1 cellular context compared by ENCODE assay signal in the genomic region with DNA sequence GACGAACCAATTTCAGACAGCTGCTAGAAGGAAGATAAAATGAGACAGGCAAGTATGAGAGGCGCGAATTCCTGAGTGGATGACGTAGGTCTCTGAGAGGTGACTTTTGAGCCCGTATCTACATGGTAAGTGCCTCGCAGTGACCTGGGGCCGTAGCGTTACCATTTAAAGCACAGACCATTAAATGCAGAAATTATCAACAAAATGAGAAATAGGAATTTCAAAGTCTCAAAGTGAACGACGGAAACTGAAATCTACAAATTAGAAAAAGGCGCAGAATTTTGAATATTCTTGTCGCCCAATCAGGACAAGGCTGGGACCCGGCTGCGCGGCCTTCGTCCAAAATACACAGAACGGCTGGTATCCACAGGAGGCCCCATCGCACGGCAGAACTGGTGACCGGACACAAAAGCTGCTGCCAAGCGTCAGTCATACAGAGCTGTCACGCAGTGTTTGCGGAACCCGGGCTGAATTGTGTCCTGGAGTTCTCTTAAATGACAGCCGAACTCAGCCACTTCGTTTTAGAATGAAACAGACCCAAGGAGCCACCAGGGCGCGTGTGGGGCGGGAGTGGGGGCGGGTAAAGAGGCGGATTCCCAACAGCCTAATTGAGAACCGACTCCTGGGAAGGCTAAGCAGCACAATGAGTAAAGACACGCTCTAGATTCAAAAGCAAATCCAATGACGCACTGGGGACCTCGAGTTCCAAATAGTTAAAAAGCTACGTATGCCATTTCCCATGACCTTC.
TF ChIP-seq lines count a peak whose summit lies in the region.

No MANE protein-coding gene starts in this region.

TF ChIP-seq in HepG2, 621 proteins besides CTCF, POLR2A, EP300 and RAD21 (continued from another document and continues in another):
- TF ChIP-seq, protein P1, sequence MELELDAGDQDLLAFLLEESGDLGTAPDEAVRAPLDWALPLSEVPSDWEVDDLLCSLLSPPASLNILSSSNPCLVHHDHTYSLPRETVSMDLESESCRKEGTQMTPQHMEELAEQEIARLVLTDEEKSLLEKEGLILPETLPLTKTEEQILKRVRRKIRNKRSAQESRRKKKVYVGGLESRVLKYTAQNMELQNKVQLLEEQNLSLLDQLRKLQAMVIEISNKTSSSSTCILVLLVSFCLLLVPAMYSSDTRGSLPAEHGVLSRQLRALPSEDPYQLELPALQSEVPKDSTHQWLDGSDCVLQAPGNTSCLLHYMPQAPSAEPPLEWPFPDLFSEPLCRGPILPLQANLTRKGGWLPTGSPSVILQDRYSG (CRISPR knock-in tag; IDR thresholded peaks at IDR 0.05), result no peak
- TF ChIP-seq, protein P2, sequence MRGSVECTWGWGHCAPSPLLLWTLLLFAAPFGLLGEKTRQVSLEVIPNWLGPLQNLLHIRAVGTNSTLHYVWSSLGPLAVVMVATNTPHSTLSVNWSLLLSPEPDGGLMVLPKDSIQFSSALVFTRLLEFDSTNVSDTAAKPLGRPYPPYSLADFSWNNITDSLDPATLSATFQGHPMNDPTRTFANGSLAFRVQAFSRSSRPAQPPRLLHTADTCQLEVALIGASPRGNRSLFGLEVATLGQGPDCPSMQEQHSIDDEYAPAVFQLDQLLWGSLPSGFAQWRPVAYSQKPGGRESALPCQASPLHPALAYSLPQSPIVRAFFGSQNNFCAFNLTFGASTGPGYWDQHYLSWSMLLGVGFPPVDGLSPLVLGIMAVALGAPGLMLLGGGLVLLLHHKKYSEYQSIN (CRISPR knock-in tag; IDR thresholded peaks at IDR 0.05; ENCODE audit: borderline replicate concordance), result no peak
- no peak for TF ChIP-seq ZFP62 (CRISPR knock-in tag; IDR thresholded peaks at IDR 0.05)
- no peak for TF ChIP-seq NFE2L1 (CRISPR knock-in tag; IDR thresholded peaks at IDR 0.05; ENCODE audit: borderline replicate concordance)
- TF ChIP-seq FOSL1 (CRISPR knock-in tag; IDR thresholded peaks at IDR 0.05; ENCODE audit: borderline replicate concordance), result no peak
- TF ChIP-seq, protein P3, sequence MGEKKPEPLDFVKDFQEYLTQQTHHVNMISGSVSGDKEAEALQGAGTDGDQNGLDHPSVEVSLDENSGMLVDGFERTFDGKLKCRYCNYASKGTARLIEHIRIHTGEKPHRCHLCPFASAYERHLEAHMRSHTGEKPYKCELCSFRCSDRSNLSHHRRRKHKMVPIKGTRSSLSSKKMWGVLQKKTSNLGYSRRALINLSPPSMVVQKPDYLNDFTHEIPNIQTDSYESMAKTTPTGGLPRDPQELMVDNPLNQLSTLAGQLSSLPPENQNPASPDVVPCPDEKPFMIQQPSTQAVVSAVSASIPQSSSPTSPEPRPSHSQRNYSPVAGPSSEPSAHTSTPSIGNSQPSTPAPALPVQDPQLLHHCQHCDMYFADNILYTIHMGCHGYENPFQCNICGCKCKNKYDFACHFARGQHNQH (CRISPR knock-in tag; IDR thresholded peaks at IDR 0.05), result peak; percentile 71
- no peak for TF ChIP-seq ZNF24 (IDR thresholded peaks at IDR 0.05)
- no peak; the same call in 1 of the 2 replicates for TF ChIP-seq HNF4A (CRISPR knock-in tag; IDR thresholded peaks at IDR 0.05)
- no peak for TF ChIP-seq HMG20B (CRISPR knock-in tag; conservative IDR thresholded peaks at IDR 0.05)
- TF ChIP-seq, protein P4, sequence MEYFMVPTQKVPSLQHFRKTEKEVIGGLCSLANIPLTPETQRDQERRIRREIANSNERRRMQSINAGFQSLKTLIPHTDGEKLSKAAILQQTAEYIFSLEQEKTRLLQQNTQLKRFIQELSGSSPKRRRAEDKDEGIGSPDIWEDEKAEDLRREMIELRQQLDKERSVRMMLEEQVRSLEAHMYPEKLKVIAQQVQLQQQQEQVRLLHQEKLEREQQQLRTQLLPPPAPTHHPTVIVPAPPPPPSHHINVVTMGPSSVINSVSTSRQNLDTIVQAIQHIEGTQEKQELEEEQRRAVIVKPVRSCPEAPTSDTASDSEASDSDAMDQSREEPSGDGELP (IDR thresholded peaks at IDR 0.05; ENCODE audit: borderline replicate concordance, low read depth), result peak; percentile 22; the same call in 1 of the 2 replicates
- no peak for TF ChIP-seq FOXP1 (IDR thresholded peaks at IDR 0.05)
- no peak for TF ChIP-seq FOXP1 (CRISPR knock-in tag; IDR thresholded peaks at IDR 0.05)
- TF ChIP-seq ZNF768 (CRISPR knock-in tag; IDR thresholded peaks at IDR 0.05), result no peak
- TF ChIP-seq HOXA7 (CRISPR knock-in tag; IDR thresholded peaks at IDR 0.05), result no peak
- TF ChIP-seq MTA3 (CRISPR knock-in tag; IDR thresholded peaks at IDR 0.05), result no peak
- TF ChIP-seq CHD2 (IDR thresholded peaks at IDR 0.05; ENCODE audit: low read depth, low read length), result no peak
- TF ChIP-seq, protein P5, sequence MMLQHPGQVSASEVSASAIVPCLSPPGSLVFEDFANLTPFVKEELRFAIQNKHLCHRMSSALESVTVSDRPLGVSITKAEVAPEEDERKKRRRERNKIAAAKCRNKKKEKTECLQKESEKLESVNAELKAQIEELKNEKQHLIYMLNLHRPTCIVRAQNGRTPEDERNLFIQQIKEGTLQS (CRISPR knock-in tag; IDR thresholded peaks at IDR 0.05), result no peak
- no peak for TF ChIP-seq RFXAP (CRISPR knock-in tag; IDR thresholded peaks at IDR 0.05; ENCODE audit: borderline replicate concordance)
- no peak for TF ChIP-seq ZNF572 (CRISPR knock-in tag; IDR thresholded peaks at IDR 0.05)
- TF ChIP-seq, protein P6, sequence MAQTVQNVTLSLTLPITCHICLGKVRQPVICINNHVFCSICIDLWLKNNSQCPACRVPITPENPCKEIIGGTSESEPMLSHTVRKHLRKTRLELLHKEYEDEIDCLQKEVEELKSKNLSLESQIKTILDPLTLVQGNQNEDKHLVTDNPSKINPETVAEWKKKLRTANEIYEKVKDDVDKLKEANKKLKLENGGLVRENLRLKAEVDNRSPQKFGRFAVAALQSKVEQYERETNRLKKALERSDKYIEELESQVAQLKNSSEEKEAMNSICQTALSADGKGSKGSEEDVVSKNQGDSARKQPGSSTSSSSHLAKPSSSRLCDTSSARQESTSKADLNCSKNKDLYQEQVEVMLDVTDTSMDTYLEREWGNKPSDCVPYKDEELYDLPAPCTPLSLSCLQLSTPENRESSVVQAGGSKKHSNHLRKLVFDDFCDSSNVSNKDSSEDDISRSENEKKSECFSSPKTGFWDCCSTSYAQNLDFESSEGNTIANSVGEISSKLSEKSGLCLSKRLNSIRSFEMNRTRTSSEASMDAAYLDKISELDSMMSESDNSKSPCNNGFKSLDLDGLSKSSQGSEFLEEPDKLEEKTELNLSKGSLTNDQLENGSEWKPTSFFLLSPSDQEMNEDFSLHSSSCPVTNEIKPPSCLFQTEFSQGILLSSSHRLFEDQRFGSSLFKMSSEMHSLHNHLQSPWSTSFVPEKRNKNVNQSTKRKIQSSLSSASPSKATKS (CRISPR knock-in tag; IDR thresholded peaks at IDR 0.05), result no peak
- TF ChIP-seq ZNF510 (CRISPR knock-in tag; IDR thresholded peaks at IDR 0.05; ENCODE audit: low read depth), result no peak
- TF ChIP-seq ZNF501 (CRISPR knock-in tag; IDR thresholded peaks at IDR 0.05), result peak; percentile 45
- 0 out of 2 replicates have a peak, but pooled peaks have one; percentile 72 for TF ChIP-seq ZNF136 (CRISPR knock-in tag; IDR thresholded peaks at IDR 0.05; ENCODE audit: low read depth)
- 0 out of 2 replicates have a peak, but pooled peaks have one; percentile 17 for TF ChIP-seq SOX13 (IDR thresholded peaks at IDR 0.05)
- peak in 1 of 2 experiments; percentile 21; a peak in 1 of 4 replicates for TF ChIP-seq SOX13 (CRISPR knock-in tag; conservative IDR thresholded peaks at IDR 0.05 in 1 of 2, IDR thresholded peaks at IDR 0.05 in 1 of 2)
- TF ChIP-seq, protein P7, sequence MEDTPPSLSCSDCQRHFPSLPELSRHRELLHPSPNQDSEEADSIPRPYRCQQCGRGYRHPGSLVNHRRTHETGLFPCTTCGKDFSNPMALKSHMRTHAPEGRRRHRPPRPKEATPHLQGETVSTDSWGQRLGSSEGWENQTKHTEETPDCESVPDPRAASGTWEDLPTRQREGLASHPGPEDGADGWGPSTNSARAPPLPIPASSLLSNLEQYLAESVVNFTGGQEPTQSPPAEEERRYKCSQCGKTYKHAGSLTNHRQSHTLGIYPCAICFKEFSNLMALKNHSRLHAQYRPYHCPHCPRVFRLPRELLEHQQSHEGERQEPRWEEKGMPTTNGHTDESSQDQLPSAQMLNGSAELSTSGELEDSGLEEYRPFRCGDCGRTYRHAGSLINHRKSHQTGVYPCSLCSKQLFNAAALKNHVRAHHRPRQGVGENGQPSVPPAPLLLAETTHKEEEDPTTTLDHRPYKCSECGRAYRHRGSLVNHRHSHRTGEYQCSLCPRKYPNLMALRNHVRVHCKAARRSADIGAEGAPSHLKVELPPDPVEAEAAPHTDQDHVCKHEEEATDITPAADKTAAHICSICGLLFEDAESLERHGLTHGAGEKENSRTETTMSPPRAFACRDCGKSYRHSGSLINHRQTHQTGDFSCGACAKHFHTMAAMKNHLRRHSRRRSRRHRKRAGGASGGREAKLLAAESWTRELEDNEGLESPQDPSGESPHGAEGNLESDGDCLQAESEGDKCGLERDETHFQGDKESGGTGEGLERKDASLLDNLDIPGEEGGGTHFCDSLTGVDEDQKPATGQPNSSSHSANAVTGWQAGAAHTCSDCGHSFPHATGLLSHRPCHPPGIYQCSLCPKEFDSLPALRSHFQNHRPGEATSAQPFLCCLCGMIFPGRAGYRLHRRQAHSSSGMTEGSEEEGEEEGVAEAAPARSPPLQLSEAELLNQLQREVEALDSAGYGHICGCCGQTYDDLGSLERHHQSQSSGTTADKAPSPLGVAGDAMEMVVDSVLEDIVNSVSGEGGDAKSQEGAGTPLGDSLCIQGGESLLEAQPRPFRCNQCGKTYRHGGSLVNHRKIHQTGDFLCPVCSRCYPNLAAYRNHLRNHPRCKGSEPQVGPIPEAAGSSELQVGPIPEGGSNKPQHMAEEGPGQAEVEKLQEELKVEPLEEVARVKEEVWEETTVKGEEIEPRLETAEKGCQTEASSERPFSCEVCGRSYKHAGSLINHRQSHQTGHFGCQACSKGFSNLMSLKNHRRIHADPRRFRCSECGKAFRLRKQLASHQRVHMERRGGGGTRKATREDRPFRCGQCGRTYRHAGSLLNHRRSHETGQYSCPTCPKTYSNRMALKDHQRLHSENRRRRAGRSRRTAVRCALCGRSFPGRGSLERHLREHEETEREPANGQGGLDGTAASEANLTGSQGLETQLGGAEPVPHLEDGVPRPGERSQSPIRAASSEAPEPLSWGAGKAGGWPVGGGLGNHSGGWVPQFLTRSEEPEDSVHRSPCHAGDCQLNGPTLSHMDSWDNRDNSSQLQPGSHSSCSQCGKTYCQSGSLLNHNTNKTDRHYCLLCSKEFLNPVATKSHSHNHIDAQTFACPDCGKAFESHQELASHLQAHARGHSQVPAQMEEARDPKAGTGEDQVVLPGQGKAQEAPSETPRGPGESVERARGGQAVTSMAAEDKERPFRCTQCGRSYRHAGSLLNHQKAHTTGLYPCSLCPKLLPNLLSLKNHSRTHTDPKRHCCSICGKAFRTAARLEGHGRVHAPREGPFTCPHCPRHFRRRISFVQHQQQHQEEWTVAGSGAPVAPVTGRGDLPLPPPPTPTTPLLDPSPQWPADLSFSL (CRISPR knock-in tag; IDR thresholded peaks at IDR 0.05), result no peak
- no peak for TF ChIP-seq ZNF350 (CRISPR knock-in tag; IDR thresholded peaks at IDR 0.05; ENCODE audit: borderline replicate concordance, low read depth)
- TF ChIP-seq, protein P8, sequence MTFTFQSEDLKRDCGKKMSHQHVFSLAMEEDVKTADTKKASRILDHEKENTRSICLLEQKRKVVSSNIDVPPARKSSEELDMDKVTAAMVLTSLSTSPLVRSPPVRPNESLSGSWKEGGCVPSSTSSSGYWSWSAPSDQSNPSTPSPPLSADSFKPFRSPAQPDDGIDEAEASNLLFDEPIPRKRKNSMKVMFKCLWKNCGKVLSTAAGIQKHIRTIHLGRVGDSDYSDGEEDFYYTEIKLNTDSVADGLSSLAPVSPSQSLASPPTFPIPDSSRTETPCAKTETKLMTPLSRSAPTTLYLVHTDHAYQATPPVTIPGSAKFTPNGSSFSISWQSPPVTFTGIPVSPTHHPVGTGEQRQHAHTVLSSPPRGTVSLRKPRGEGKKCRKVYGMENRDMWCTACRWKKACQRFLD (CRISPR knock-in tag; IDR thresholded peaks at IDR 0.05; ENCODE audit: borderline replicate concordance), result no peak
- no peak for TF ChIP-seq GZF1 (CRISPR knock-in tag; IDR thresholded peaks at IDR 0.05)
- 0 out of 2 replicates have a peak, but pooled peaks have one; percentile 18 for TF ChIP-seq KMT2A (CRISPR knock-in tag; IDR thresholded peaks at IDR 0.05)
- no peak for TF ChIP-seq MBNL3 (CRISPR knock-in tag; conservative IDR thresholded peaks at IDR 0.05)
- TF ChIP-seq PHF21A (CRISPR knock-in tag; IDR thresholded peaks at IDR 0.05), result no peak; the same call in 1 of the 2 replicates
- no peak for TF ChIP-seq TOE1 (CRISPR knock-in tag; IDR thresholded peaks at IDR 0.05)
- TF ChIP-seq KLF12 (CRISPR knock-in tag; IDR thresholded peaks at IDR 0.05; ENCODE audit: borderline replicate concordance), result 0 out of 2 replicates have a peak, but pooled peaks have one; percentile 11
- TF ChIP-seq, protein P9, sequence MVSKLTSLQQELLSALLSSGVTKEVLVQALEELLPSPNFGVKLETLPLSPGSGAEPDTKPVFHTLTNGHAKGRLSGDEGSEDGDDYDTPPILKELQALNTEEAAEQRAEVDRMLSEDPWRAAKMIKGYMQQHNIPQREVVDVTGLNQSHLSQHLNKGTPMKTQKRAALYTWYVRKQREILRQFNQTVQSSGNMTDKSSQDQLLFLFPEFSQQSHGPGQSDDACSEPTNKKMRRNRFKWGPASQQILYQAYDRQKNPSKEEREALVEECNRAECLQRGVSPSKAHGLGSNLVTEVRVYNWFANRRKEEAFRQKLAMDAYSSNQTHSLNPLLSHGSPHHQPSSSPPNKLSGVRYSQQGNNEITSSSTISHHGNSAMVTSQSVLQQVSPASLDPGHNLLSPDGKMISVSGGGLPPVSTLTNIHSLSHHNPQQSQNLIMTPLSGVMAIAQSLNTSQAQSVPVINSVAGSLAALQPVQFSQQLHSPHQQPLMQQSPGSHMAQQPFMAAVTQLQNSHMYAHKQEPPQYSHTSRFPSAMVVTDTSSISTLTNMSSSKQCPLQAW (CRISPR knock-in tag; IDR thresholded peaks at IDR 0.05), result 0 out of 2 replicates have a peak, but pooled peaks have one; percentile 32
- TF ChIP-seq HNRNPH1 (optimal IDR thresholded peaks at IDR 0.05; ENCODE audit: low read depth, low read length), result no peak
- no peak for TF ChIP-seq PRPF4 (IDR thresholded peaks at IDR 0.05; ENCODE audit: low read depth, low read length, poor library complexity, severe bottlenecking)
- TF ChIP-seq NFYB (CRISPR knock-in tag; IDR thresholded peaks at IDR 0.05), result peak; percentile 73
- no peak for TF ChIP-seq ZBTB8A (CRISPR knock-in tag; IDR thresholded peaks at IDR 0.05; ENCODE audit: borderline replicate concordance, low read depth)
- no peak for TF ChIP-seq YEATS2 (CRISPR knock-in tag; IDR thresholded peaks at IDR 0.05; ENCODE audit: borderline replicate concordance)
- TF ChIP-seq, protein P10, sequence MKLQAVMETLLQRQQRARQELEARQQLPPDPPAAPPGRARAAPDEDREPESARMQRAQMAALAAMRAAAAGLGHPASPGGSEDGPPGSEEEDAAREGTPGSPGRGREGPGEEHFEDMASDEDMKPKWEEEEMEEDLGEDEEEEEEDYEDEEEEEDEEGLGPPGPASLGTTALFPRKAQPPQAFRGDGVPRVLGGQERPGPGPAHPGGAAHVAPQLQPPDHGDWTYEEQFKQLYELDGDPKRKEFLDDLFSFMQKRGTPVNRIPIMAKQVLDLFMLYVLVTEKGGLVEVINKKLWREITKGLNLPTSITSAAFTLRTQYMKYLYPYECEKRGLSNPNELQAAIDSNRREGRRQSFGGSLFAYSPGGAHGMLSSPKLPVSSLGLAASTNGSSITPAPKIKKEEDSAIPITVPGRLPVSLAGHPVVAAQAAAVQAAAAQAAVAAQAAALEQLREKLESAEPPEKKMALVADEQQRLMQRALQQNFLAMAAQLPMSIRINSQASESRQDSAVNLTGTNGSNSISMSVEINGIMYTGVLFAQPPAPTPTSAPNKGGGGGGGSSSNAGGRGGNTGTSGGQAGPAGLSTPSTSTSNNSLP (IDR thresholded peaks at IDR 0.05; ENCODE audit: low read depth, low read length), result peak; percentile 11; the same call in 1 of the 2 replicates
- TF ChIP-seq U2AF2 (IDR thresholded peaks at IDR 0.05; ENCODE audit: low read depth, low read length), result 0 out of 2 replicates have a peak, but pooled peaks have one; percentile 24
